In genomic region chr5:173396311-173396993, GRCh38 we compare ENCODE assay signal across 12 cellular contexts.
DNase-seq lines count a peak whose midpoint lies in the region; ATAC-seq and TF ChIP-seq lines count a peak whose summit lies in the region.
"Had no signal": no experiment of that assay in that cellular context is flagged by ENCODE, and none has a peak within 500 bp of the region (broad histone marks: within the 10 kb centered on the region; RNA-seq: fewer than 3 reads in every experiment).

No MANE protein-coding gene starts in this region.

- H3K4me3 ChIP-seq in AG04450 (ENCODE audit: low read depth, low read length) (no peak overlapping the region), GM23338 (no peak overlapping the region), colonic mucosa (no peak overlapping the region)
- H3K4me3 ChIP-seq: right lobe of liver had no signal

- intact Hi-C loops in colonic mucosa (cut with DNase I), result no loop called here

- DNase-seq in AG04450 (ENCODE audit: low read depth, low spot score) (no peak), GM23338 (ENCODE audit: low spot score) (peak; percentile 81), anterior cingulate cortex (lab: John Stamatoyannopoulos, UW) (peak in 46 of 58 donors; percentile 7 to 76 (median 42)), iPS-NIHi7 (ENCODE audit: extremely low spot score) (peak; percentile 82), NOMO-1 treated with dmso at 0.1 percent for 144 hours (lab: John Stamatoyannopoulos, UW; ENCODE audit: unreplicated experiment) (no peak), colonic mucosa (no peak)
- no peak for DNase-seq in activated T-cell treated with anti-CD3 and anti-CD28 coated beads, Interleukin-2, amount 50 U/mL, for 48 hours
- DNase-seq: effector CD4-positive, alpha-beta T cell; NCI-H526 treated with DMSO at 0.1 percent for 48 hours had no signal

- no peaks in the 10 kb centered on the region for H3F3A ChIP-seq in GM23338 (replicated peaks; ENCODE audit: low read depth)

- peaks cover 3% of the 10 kb centered on the region for H3K27me3 Mint-ChIP-seq in GM23338 (ENCODE audit: insufficient read depth, low read depth, poor library complexity)
- H3K27me3 Mint-ChIP-seq in stimulated activated memory B cell treated with anti-CD40 and anti-IgM and Interleukin-4, amounts not matched to agents 10 μg/mL and 1 μg/mL and 100 μg/mL, for 72 hours, result peaks cover 14% of the 10 kb centered on the region

- TF ChIP-seq CTCF in AG04450 (IDR thresholded peaks at IDR 0.05; ENCODE audit: low read depth, low read length) (peak; percentile 37), GM23338 (conservative IDR thresholded peaks at IDR 0.05; ENCODE audit: low read depth in 2 of 2) (peak; percentile 63 to 72), colonic mucosa (IDR thresholded peaks at IDR 0.05) (no peak)

- H3K27ac ChIP-seq in AG04450 (ENCODE audit: low read depth, low read length) (no peak overlapping the region), GM23338 (ENCODE audit: low read depth) (no peak overlapping the region), colonic mucosa (no peak overlapping the region)
- H3K27ac ChIP-seq: right lobe of liver had no signal

- CTCF ChIA-PET in AG04450 (lab: Charles Lee), result interaction anchor here (0.8 to 2.6 kb wide), 7 partner anchors 12 to 219 kb away, joined by 3 to 10 read pairs (median 4); partner anchors contain the start of gene BOD1

- no peaks in the 10 kb centered on the region for H3K27me3 ChIP-seq in AG04450 (ENCODE audit: control insufficient read depth, insufficient read depth, low read length)
- H3K27me3 ChIP-seq in GM23338 (ENCODE audit: insufficient read depth), result no peaks in the 10 kb centered on the region
- H3K27me3 ChIP-seq in colonic mucosa, result no peaks in the 10 kb centered on the region
- H3K27me3 ChIP-seq: right lobe of liver had no signal

- peak overlapping the region; percentile 76; the same call in 1 of the 2 replicates for H2AFZ ChIP-seq in GM23338

- H3K36me3 ChIP-seq in GM23338 (ENCODE audit: insufficient read depth), result no peaks in the 10 kb centered on the region
- no peaks in the 10 kb centered on the region for H3K36me3 ChIP-seq in colonic mucosa
- H3K36me3 ChIP-seq: right lobe of liver had no signal

- H3K4me2 ChIP-seq in GM23338, result no peak overlapping the region

- no peaks in the 10 kb centered on the region for H4K20me1 ChIP-seq in GM23338 (replicated peaks; ENCODE audit: insufficient read depth)

- H3K4me1 ChIP-seq in GM23338 (ENCODE audit: insufficient read depth), result no peaks in the 10 kb centered on the region
- H3K4me1 ChIP-seq in colonic mucosa, result no peaks in the 10 kb centered on the region
- H3K4me1 ChIP-seq: right lobe of liver had no signal

- no peaks in the 10 kb centered on the region; the same call in 2 of the 3 replicates for H3K4me1 Mint-ChIP-seq in GM23338
- H3K4me1 Mint-ChIP-seq in stimulated activated memory B cell treated with anti-CD40 and anti-IgM and Interleukin-4, amounts not matched to agents 10 μg/mL and 1 μg/mL and 100 μg/mL, for 72 hours, result no peaks in the 10 kb centered on the region
- H3K4me1 Mint-ChIP-seq: IgD-negative memory B cell had no signal

- H3K9me3 ChIP-seq in AG04450 (ENCODE audit: control insufficient read depth, insufficient read depth, low read length) (peaks cover 8% of the 10 kb centered on the region), colonic mucosa (no peaks in the 10 kb centered on the region)
- H3K9me3 ChIP-seq: right lobe of liver had no signal

- H3K79me2 ChIP-seq in GM23338 (replicated peaks; ENCODE audit: insufficient read depth), result no peaks in the 10 kb centered on the region

- no peaks in the 10 kb centered on the region for H3K36me3 Mint-ChIP-seq in GM23338 (ENCODE audit: low read depth)
- H3K36me3 Mint-ChIP-seq in stimulated activated memory B cell treated with anti-CD40 and anti-IgM and Interleukin-4, amounts not matched to agents 10 μg/mL and 1 μg/mL and 100 μg/mL, for 72 hours, result no peaks in the 10 kb centered on the region
- H3K36me3 Mint-ChIP-seq: IgD-negative memory B cell had no signal

- no peak overlapping the region for H3K27ac Mint-ChIP-seq in GM23338
- H3K27ac Mint-ChIP-seq in stimulated activated memory B cell treated with anti-CD40 and anti-IgM and Interleukin-4, amounts not matched to agents 10 μg/mL and 1 μg/mL and 100 μg/mL, for 72 hours, result no peak overlapping the region
- H3K27ac Mint-ChIP-seq: IgD-negative memory B cell had no signal

- H3K4me3 Mint-ChIP-seq in GM23338, result no peak overlapping the region
- no peak overlapping the region for H3K4me3 Mint-ChIP-seq in stimulated activated memory B cell treated with anti-CD40 and anti-IgM and Interleukin-4, amounts not matched to agents 10 μg/mL and 1 μg/mL and 100 μg/mL, for 72 hours
- H3K4me3 Mint-ChIP-seq: IgD-negative memory B cell had no signal

- ATAC-seq in GM23338, result peak; percentile 99
- ATAC-seq in stimulated activated memory B cell treated with anti-CD40 and anti-IgM and Interleukin-4, amounts not matched to agents 10 μg/mL and 1 μg/mL and 100 μg/mL, for 72 hours, result no peak

- peaks cover 5% of the 10 kb centered on the region; the same call in 1 of the 2 replicates for H3K9me2 ChIP-seq in GM23338 (ENCODE audit: insufficient read depth)

- H3K9ac ChIP-seq in colonic mucosa (ENCODE audit: low read depth in 2 of 2, low read length in 2 of 2), result no peak overlapping the region

- peaks cover 3% of the 10 kb centered on the region; the same call in 1 of the 3 replicates for H3K9me3 Mint-ChIP-seq in GM23338
- peaks cover 15% of the 10 kb centered on the region for H3K9me3 Mint-ChIP-seq in stimulated activated memory B cell treated with anti-CD40 and anti-IgM and Interleukin-4, amounts not matched to agents 10 μg/mL and 1 μg/mL and 100 μg/mL, for 72 hours

- POLR2A ChIA-PET in AG04450 (lab: Yijun Ruan, JAX), result no interaction called here

TF ChIP-seq in GM23338, 12 proteins besides CTCF, POLR2A, EP300 and RAD21 (continues in another document):
- TF ChIP-seq STAT1 (IDR thresholded peaks at IDR 0.05; ENCODE audit: unreplicated experiment) (no peak), ETS1 (IDR thresholded peaks at IDR 0.05) (no peak), CREB1 (CRISPR knock-in tag; IDR thresholded peaks at IDR 0.05; ENCODE audit: low read depth) (no peak), ZNF331 (CRISPR knock-in tag; IDR thresholded peaks at IDR 0.05; ENCODE audit: low read depth) (no peak), EZH2 (IDR thresholded peaks at IDR 0.05; ENCODE audit: low read depth, unreplicated experiment) (no peak), NANOG (IDR thresholded peaks at IDR 0.05; ENCODE audit: borderline replicate concordance) (no peak), EZH2phosphoT487 (IDR thresholded peaks at IDR 0.05; ENCODE audit: unreplicated experiment) (no peak)

Comparison
In these comparisons a context has a peak if more than half of its experiments do, and no peak if none do; other contexts are left out.
1. DNase-seq: peak in GM23338 (single experiment), anterior cingulate cortex (46 of 58) and iPS-NIHi7 (single experiment); none in AG04450 (single experiment), activated T-cell treated with anti-CD3 and anti-CD28 coated beads, Interleukin-2, amount 50 U/mL, for 48 hours (0 of 2), NOMO-1 treated with dmso at 0.1 percent for 144 hours (single experiment) and colonic mucosa (single experiment).